ENCODE assay signal across 11 cellular contexts in genomic region chr1:160971618-160972056, GRCh38. TPM values are rescaled to one million over a fixed set of nuclear protein-coding genes. Genes with fewer than 3 reads are reported as not detected.
DNase-seq lines count a peak whose midpoint lies in the region; ATAC-seq lines count a peak whose summit lies in the region.
"Had no signal": no experiment of that assay in that cellular context is flagged by ENCODE, and none has a peak within 500 bp of the region (broad histone marks: within the 10 kb centered on the region; RNA-seq: fewer than 3 reads in every experiment).

No MANE protein-coding gene starts in this region.

- H2BK120ac ChIP-seq in neuronal stem cell (ENCODE audit: low read depth, low read length): no peak overlapping the region

- H2AFZ ChIP-seq in neuronal stem cell (ENCODE audit: low read length) (peak overlapping the region; percentile 2), GM23248 (no peak overlapping the region)

- H2BK12ac ChIP-seq in neuronal stem cell (ENCODE audit: low read length): no peak overlapping the region

- H3F3A ChIP-seq in GM23248 (ENCODE audit: insufficient read depth): no peaks in the 10 kb centered on the region

- peak; percentile 57 for ATAC-seq in GM21390 (IDR thresholded peaks at IDR 0.05; ENCODE audit: unreplicated experiment)
- no peak for ATAC-seq in HG03378 (IDR thresholded peaks at IDR 0.05; ENCODE audit: unreplicated experiment)
- ATAC-seq: HCT116 had no signal

- no peak overlapping the region for H3K4ac ChIP-seq in neuronal stem cell (ENCODE audit: low read length)

- H4K20me1 ChIP-seq in GM23248 (ENCODE audit: insufficient read depth): no peaks in the 10 kb centered on the region

- H3K79me1 ChIP-seq in neuronal stem cell (ENCODE audit: low read depth, low read length): no peaks in the 10 kb centered on the region

- H3K79me2 ChIP-seq in GM23248 (ENCODE audit: insufficient read depth): no peaks in the 10 kb centered on the region

- H2BK5ac ChIP-seq in neuronal stem cell (ENCODE audit: low read length): no peak overlapping the region

- no peaks in the 10 kb centered on the region for H3K9me2 ChIP-seq in GM23248 (ENCODE audit: insufficient read depth)

- H3K4me2 ChIP-seq in neuronal stem cell (ENCODE audit: insufficient read depth, low read length, poor library complexity, severe bottlenecking) (no peak overlapping the region), GM23248 (ENCODE audit: unreplicated experiment) (no peak overlapping the region)

- H3K4me3 ChIP-seq in neuronal stem cell (ENCODE audit: low read length in 2 of 2) (no peak overlapping the region), GM23248 (no peak overlapping the region)

- no peak overlapping the region for H4K91ac ChIP-seq in neuronal stem cell (ENCODE audit: low read depth, low read length, poor library complexity)

- no CpG with 5 or more reads among the region's 6 CpGs for WGBS in neuronal stem cell (ENCODE audit: extremely low coverage in 2 of 2, insufficient read length in 2 of 2, insufficient replicate concordance in 1 of 2), 2 donors
- 18 to 19% methylated on average over 6 of the region's 6 CpGs for WGBS in GM23248 (ENCODE audit: low coverage in 1 of 2, low lambda C conversion rate in 2 of 2, missing lambda C conversion rate in 2 of 2), 2 experiments

- H3K14ac ChIP-seq in neuronal stem cell (ENCODE audit: low read length): no peak overlapping the region

- H3K9ac ChIP-seq in neuronal stem cell (ENCODE audit: low read depth, low read length, poor library complexity) (no peak overlapping the region), GM23248 (no peak overlapping the region)

- H3K36me3 ChIP-seq in neuronal stem cell (replicated peaks in 1 of 2; ENCODE audit: control insufficient read depth in 2 of 2, insufficient read depth in 2 of 2, low read length in 2 of 2) (no peaks in the 10 kb centered on the region), GM23248 (ENCODE audit: low read depth) (no peaks in the 10 kb centered on the region)

- in situ Hi-C loops in GM23248 (cut with MboI): no loop called here

- DNase-seq in Daoy (ENCODE audit: low read depth): peak; percentile 73
- DNase-seq in RPMI7951 (ENCODE audit: low read depth): peak; percentile 6
- DNase-seq in neuronal stem cell (ENCODE audit: low spot score): no peak
- DNase-seq in putamen (ENCODE audit: low spot score): no peak
- DNase-seq in NCI-H446 (lab: John Stamatoyannopoulos, UW): no peak
- no peak for DNase-seq in GM23248
- DNase-seq: hypothalamus, T-helper 9 cell had no signal

- H3K23ac ChIP-seq in neuronal stem cell (ENCODE audit: low read depth, low read length, poor library complexity): no peak overlapping the region

- H3K9me3 ChIP-seq in neuronal stem cell (replicated peaks in 1 of 2; ENCODE audit: control insufficient read depth in 2 of 2, insufficient read depth in 1 of 2, low read depth in 1 of 2, low read length in 2 of 2): no peaks in the 10 kb centered on the region
- H3K9me3 ChIP-seq in GM23248 (ENCODE audit: low read depth): no peaks in the 10 kb centered on the region

- H2AK5ac ChIP-seq in neuronal stem cell (ENCODE audit: low read depth, low read length): no peak overlapping the region

- no peak overlapping the region for H2BK15ac ChIP-seq in neuronal stem cell (ENCODE audit: low read length)

- H4K8ac ChIP-seq in neuronal stem cell (ENCODE audit: low read depth, low read length): no peak overlapping the region

- no peak overlapping the region for H3K18ac ChIP-seq in neuronal stem cell (ENCODE audit: low read length)

- H3K27ac ChIP-seq in neuronal stem cell (replicated peaks; ENCODE audit: low read length): no peak overlapping the region
- no peak overlapping the region for H3K27ac ChIP-seq in GM23248

- peaks cover 3 to 11% of the 10 kb centered on the region in 2 donors for H3K4me1 ChIP-seq in neuronal stem cell (ENCODE audit: control insufficient read depth in 2 of 2, insufficient read depth in 1 of 2, low read depth in 1 of 2, low read length in 2 of 2)
- no peaks in the 10 kb centered on the region for H3K4me1 ChIP-seq in GM23248 (ENCODE audit: insufficient read depth)

- H3K27me3 ChIP-seq in neuronal stem cell (ENCODE audit: control insufficient read depth in 3 of 3, insufficient read depth in 3 of 3, low read depth in 1 of 3, low read length in 3 of 3) (no peaks in the 10 kb centered on the region), GM23248 (replicated peaks; ENCODE audit: insufficient read depth) (peaks cover 14% of the 10 kb centered on the region; the same call in 1 of the 2 replicates)

RNA-seq across cellular contexts. Expression of gene ITLN2, which starts 17.0 kb away (rescaled TPM):
- not detected in 2 replicates for total RNA-seq in Daoy (2014; rRNA removed; shearing (Covaris generic))
- total RNA-seq in RPMI7951 (2014; rRNA removed; shearing (Covaris generic)): not detected in 2 replicates
- not detected for polyA plus RNA-seq in neuronal stem cell (2013, experiment 1 of 2)
- polyA plus RNA-seq in neuronal stem cell (2013, experiment 2 of 2): not detected
- total RNA-seq in GM23248 (2014; rRNA removed; shearing (Covaris generic)): not detected in 2 replicates
- polyA plus RNA-seq in GM23248 (2016; fragmentation: Nextera tagmentation; extraction: Ambion mirVana): not detected in 2 replicates

RNA-seq across cellular contexts. Expression of gene F11R, which starts 49.3 kb away (rescaled TPM):
- total RNA-seq in Daoy (2014; rRNA removed; shearing (Covaris generic)): 7.1 and 18.5 TPM in 2 replicates
- 6.0 and 10.5 TPM in 2 replicates for total RNA-seq in RPMI7951 (2014; rRNA removed; shearing (Covaris generic))
- 15.6 TPM for polyA plus RNA-seq in neuronal stem cell (2013, experiment 1 of 2)
- polyA plus RNA-seq in neuronal stem cell (2013, experiment 2 of 2): 16.1 TPM
- total RNA-seq in GM23248 (2014; rRNA removed; shearing (Covaris generic)): 0.76 and 1.5 TPM in 2 replicates
- 0.52 and 0.53 TPM in 2 replicates for polyA plus RNA-seq in GM23248 (2016; fragmentation: Nextera tagmentation; extraction: Ambion mirVana)

Comparison
In these comparisons a context has a peak if more than half of its experiments do, and no peak if none do; other contexts are left out.
1. DNase-seq: peak in Daoy (single experiment) and RPMI7951 (single experiment); none in neuronal stem cell (single experiment), putamen (single experiment), NCI-H446 (0 of 2) and GM23248 (single experiment).